In genomic region chr6:18990313-18990978, GRCh38 we compare ENCODE assay signal across 8 cellular contexts.
DNase-seq lines count a peak whose midpoint lies in the region; ATAC-seq, FAIRE-seq and TF ChIP-seq lines count a peak whose summit lies in the region.

No MANE protein-coding gene starts in this region.

- no peaks in the 10 kb centered on the region for H4K20me1 ChIP-seq in K562 (replicated peaks; ENCODE audit: control insufficient read depth, insufficient read depth, low read length)

- peak; percentile 19 to 42; a peak in 3 of 4 replicates for TF ChIP-seq RAD21 in K562 (CRISPR knock-in tag; conservative IDR thresholded peaks at IDR 0.05 in 1 of 2, IDR thresholded peaks at IDR 0.05 in 1 of 2)

- no peaks in the 10 kb centered on the region for H3K9me3 ChIP-seq in K562 (replicated peaks; ENCODE audit: control insufficient read depth, insufficient read depth, low read depth, low read length)

- H3K9ac ChIP-seq in K562 (ENCODE audit: insufficient read depth in 1 of 2, low read depth in 2 of 2, low read length in 2 of 2), result no peak overlapping the region

- H3K27me3 ChIP-seq in K562 (ENCODE audit: control insufficient read depth in 2 of 2, insufficient read depth in 2 of 2, low read length in 2 of 2), result no peaks in the 10 kb centered on the region

- no peaks in the 10 kb centered on the region for H3K36me3 ChIP-seq in K562 (ENCODE audit: control insufficient read depth, insufficient read depth, low read length)

- H3K4me3 ChIP-seq in AG10803 (ENCODE audit: low read length) (no peak overlapping the region), K562 (no peak overlapping the region), coronary artery (no peak overlapping the region)

- 1% methylated on average over 20 of the region's 20 CpGs for WGBS in K562 (ENCODE audit: insufficient coverage, low coverage, missing lambda C conversion rate)

- no peaks in the 10 kb centered on the region for H3K4me1 ChIP-seq in K562 (replicated peaks in 1 of 2; ENCODE audit: control insufficient read depth in 2 of 2, insufficient read depth in 2 of 2, low read length in 2 of 2)

- H3K4me2 ChIP-seq in K562 (ENCODE audit: insufficient read depth, low read length), result no peak overlapping the region

- no peaks in the 10 kb centered on the region for H3K79me2 ChIP-seq in K562 (ENCODE audit: control insufficient read depth, insufficient read depth, low read length)

- DNase-seq in AG10803 (ENCODE audit: low read depth) (peak; percentile 20), NCI-H524 treated with DMSO at 0.1 percent for 48 hours (lab: John Stamatoyannopoulos, UW) (peak; percentile 43), K562 (ENCODE audit: extremely low read depth in 1 of 4, low spot score in 3 of 4) (peak; percentile 51 to 66 (median 60)), iris pigment epithelial cell (ENCODE audit: low read depth) (peak; percentile 43), coronary artery (ENCODE audit: low spot score) (no peak)
- DNase-seq in stimulated activated CD4-positive, alpha-beta T cell treated with anti-CD3 and anti-CD28 coated beads, Interleukin-15, amount 100 ng/mL, for 48 hours (ENCODE audit: low read depth in 2 of 2), result peak; percentile 4 to 16

- TF ChIP-seq POLR2A in K562 (conservative IDR thresholded peaks at IDR 0.05), result no peak

- no peak for FAIRE-seq in K562 (lab: Jason Lieb, UNC)

- ATAC-seq in GM18502 (IDR thresholded peaks at IDR 0.05; ENCODE audit: poor library complexity, unreplicated experiment), result peak; percentile 85
- ATAC-seq in HG03064 (IDR thresholded peaks at IDR 0.05; ENCODE audit: low read depth, unreplicated experiment), result peak; percentile 79
- ATAC-seq in K562, result peak; percentile 80

- in situ Hi-C loops in K562 (cut with MboI), result no loop called here

- POLR2A ChIA-PET in K562 (lab: Yijun Ruan, JAX), result no interaction called here

- TF ChIP-seq CTCF in AG10803 (conservative IDR thresholded peaks at IDR 0.05; ENCODE audit: low read length), result peak; percentile 53
- TF ChIP-seq CTCF in K562 (IDR thresholded peaks at IDR 0.05 in 2 of 3, conservative IDR thresholded peaks at IDR 0.05 in 1 of 3; ENCODE audit: insufficient read depth in 2 of 3, low read depth in 1 of 3, low read length in 3 of 3), result peak; percentile 40 to 68 (median 46); a peak in 5 of 6 replicates
- no peak for TF ChIP-seq CTCF in coronary artery (IDR thresholded peaks at IDR 0.05)

- no peak for TF ChIP-seq EP300 in K562 (IDR thresholded peaks at IDR 0.05; ENCODE audit: low read length)

- no peak overlapping the region for H2AFZ ChIP-seq in K562 (ENCODE audit: low read depth, low read length)

- no peaks in the 10 kb centered on the region for H3K9me1 ChIP-seq in K562 (ENCODE audit: control insufficient read depth, insufficient read depth, low read length)

- CTCF ChIA-PET in K562 (lab: Yijun Ruan, JAX; ENCODE audit: low intra/inter-chr PET ratio), result interaction anchor here (0.7 kb wide), 1 partner anchor 861 kb away, joined by 3 read pairs; no protein-coding TSS in a partner anchor

- intact Hi-C loops in K562 (cut with micrococcal nuclease), result loop anchor here (5.0 kb wide), 1 partner anchor 1067 kb away; no protein-coding TSS in a partner anchor

- BruUV-seq in K562 (replicated peaks; lab: Mats Ljungman, UMichigan), result no TSS peak

- H3K27ac ChIP-seq in K562 (ENCODE audit: extremely low read depth, low read depth, low read length), result no peak overlapping the region
- no peak overlapping the region for H3K27ac ChIP-seq in coronary artery

TF ChIP-seq in K562, 482 proteins besides CTCF, POLR2A, EP300 and RAD21:
- TF ChIP-seq, protein P1, sequence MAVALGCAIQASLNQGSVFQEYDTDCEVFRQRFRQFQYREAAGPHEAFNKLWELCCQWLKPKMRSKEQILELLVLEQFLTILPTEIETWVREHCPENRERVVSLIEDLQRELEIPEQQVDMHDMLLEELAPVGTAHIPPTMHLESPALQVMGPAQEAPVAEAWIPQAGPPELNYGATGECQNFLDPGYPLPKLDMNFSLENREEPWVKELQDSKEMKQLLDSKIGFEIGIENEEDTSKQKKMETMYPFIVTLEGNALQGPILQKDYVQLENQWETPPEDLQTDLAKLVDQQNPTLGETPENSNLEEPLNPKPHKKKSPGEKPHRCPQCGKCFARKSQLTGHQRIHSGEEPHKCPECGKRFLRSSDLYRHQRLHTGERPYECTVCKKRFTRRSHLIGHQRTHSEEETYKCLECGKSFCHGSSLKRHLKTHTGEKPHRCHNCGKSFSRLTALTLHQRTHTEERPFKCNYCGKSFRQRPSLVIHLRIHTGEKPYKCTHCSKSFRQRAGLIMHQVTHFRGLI (CRISPR knock-in tag; IDR thresholded peaks at IDR 0.05), result no peak
- TF ChIP-seq NFIC (IDR thresholded peaks at IDR 0.05) (peak; percentile 95), NFIX (CRISPR knock-in tag; IDR thresholded peaks at IDR 0.05; ENCODE audit: low read depth) (peak; percentile 52; the same call in 1 of the 2 replicates), WHSC1 (IDR thresholded peaks at IDR 0.05; ENCODE audit: low read length) (no peak)
- TF ChIP-seq, protein P2, sequence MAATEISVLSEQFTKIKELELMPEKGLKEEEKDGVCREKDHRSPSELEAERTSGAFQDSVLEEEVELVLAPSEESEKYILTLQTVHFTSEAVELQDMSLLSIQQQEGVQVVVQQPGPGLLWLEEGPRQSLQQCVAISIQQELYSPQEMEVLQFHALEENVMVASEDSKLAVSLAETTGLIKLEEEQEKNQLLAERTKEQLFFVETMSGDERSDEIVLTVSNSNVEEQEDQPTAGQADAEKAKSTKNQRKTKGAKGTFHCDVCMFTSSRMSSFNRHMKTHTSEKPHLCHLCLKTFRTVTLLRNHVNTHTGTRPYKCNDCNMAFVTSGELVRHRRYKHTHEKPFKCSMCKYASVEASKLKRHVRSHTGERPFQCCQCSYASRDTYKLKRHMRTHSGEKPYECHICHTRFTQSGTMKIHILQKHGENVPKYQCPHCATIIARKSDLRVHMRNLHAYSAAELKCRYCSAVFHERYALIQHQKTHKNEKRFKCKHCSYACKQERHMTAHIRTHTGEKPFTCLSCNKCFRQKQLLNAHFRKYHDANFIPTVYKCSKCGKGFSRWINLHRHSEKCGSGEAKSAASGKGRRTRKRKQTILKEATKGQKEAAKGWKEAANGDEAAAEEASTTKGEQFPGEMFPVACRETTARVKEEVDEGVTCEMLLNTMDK (IDR thresholded peaks at IDR 0.05; ENCODE audit: borderline replicate concordance, insufficient read depth, low read depth, low read length, poor library complexity, severe bottlenecking), result peak; percentile 78
